ENCODE assay signal across 26 cellular contexts in the genomic region with DNA sequence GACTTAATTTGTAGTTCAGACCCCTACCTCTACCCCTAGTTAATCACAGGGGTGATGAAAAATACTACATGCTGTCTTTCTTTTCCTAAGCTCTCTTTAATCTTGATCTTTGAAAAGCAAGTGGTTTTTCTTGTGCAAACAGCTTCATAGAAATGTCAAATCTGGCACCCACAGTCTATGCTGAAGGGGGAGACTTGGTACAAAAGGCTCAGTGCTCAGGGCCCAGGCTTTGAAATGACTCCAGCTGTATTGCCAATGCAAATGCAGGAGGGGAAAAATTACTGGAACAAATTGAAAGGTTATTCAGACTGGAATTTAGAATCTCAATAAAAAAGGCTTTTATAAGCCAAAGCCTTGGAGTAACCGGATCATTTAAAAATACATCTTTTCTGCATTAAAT.
"Had no signal": no experiment of that assay in that cellular context is flagged by ENCODE, and none has a peak within 500 bp of the region (broad histone marks: within the 10 kb centered on the region; RNA-seq: fewer than 3 reads in every experiment).

No MANE protein-coding gene starts in this region.

- H3K27me3 Mint-ChIP-seq: activated B cell treated with CpG ODN at 0.5 μM for 24 hours; activated CD8-positive, alpha-beta T cell treated with anti-CD3 and anti-CD28 coated beads for 36 hours had no signal

- H3K9me3 Mint-ChIP-seq: activated B cell treated with CpG ODN at 0.5 μM for 24 hours; activated CD8-positive, alpha-beta T cell treated with anti-CD3 and anti-CD28 coated beads for 36 hours; activated T-cell treated with anti-CD3 and anti-CD28 coated beads, Interleukin-2, amount 50 U/mL, for 4 hours; nephron had no signal

- H3K4me1 Mint-ChIP-seq: activated B cell treated with CpG ODN at 0.5 μM for 24 hours; activated T-helper 17 cell treated with anti-CD3 and anti-CD28 coated beads, Interleukin-2, amount 50 U/mL, for 72 hours had no signal

- H3K9me3 ChIP-seq: breast epithelium, gastrocnemius medialis, left ventricle myocardium inferior, right lobe of liver, testis had no signal

- DNase-seq: activated B cell treated with CpG ODN at 0.5 μM for 24 hours; activated CD4-positive, alpha-beta T cell treated with anti-CD3 and anti-CD28 coated beads, Interleukin-2, amount 50 U/mL, for 1 hour; activated CD8-positive, alpha-beta T cell treated with anti-CD3 and anti-CD28 coated beads for 36 hours; activated gamma-delta T cell treated with Interleukin-2 at 50 U/mL for 16 hours; activated naive CD4-positive, alpha-beta T cell treated with anti-CD3 and anti-CD28 coated beads, Interleukin-2, amount 50 U/mL, for 16 hours; activated T-cell treated with anti-CD3 and anti-CD28 coated beads, Interleukin-2, amount 50 U/mL, for 4 hours; amniotic stem cell; central memory CD4-positive, alpha-beta T cell; dermis blood vessel endothelial cell; effector memory CD4-positive, alpha-beta T cell; erythroblast; gastrocnemius medialis; islet precursor cell; left ventricle myocardium inferior; posterior cingulate gyrus; right lobe of liver; stimulated activated CD4-positive, alpha-beta T cell treated with anti-CD3 and anti-CD28 coated beads, Interleukin-2, amount 100 ng/mL, for 48 hours; stimulated activated naive CD8-positive, alpha-beta T cell treated with anti-CD3 and anti-CD28 coated beads, Interleukin-15, Interleukin-2, amounts not matched to agents 100 U/mL and 50 U/mL, for 24 hours; T-helper 2 cell; testis; trophoblast cell had no signal

- H3K4me1 ChIP-seq: breast epithelium, gastrocnemius medialis, right lobe of liver, testis had no signal

- H3K4me3 ChIP-seq: breast epithelium, gastrocnemius medialis, hepatocyte, left ventricle myocardium inferior, lung, right lobe of liver, testis had no signal

- H3K27me3 ChIP-seq: breast epithelium, gastrocnemius medialis, hepatocyte, right lobe of liver, testis had no signal

- H3K27ac Mint-ChIP-seq: activated B cell treated with CpG ODN at 0.5 μM for 24 hours; activated CD8-positive, alpha-beta T cell treated with anti-CD3 and anti-CD28 coated beads for 36 hours; activated T-helper 17 cell treated with anti-CD3 and anti-CD28 coated beads, Interleukin-2, amount 50 U/mL, for 72 hours had no signal

- H3K4me3 Mint-ChIP-seq: activated B cell treated with CpG ODN at 0.5 μM for 24 hours; activated CD8-positive, alpha-beta T cell treated with anti-CD3 and anti-CD28 coated beads for 36 hours; activated T-cell treated with anti-CD3 and anti-CD28 coated beads, Interleukin-2, amount 50 U/mL, for 4 hours; activated T-helper 17 cell treated with anti-CD3 and anti-CD28 coated beads, Interleukin-2, amount 50 U/mL, for 72 hours; nephron had no signal

- H3K27ac ChIP-seq: breast epithelium, gastrocnemius medialis, hepatocyte, left ventricle myocardium inferior, right lobe of liver, testis had no signal

- ATAC-seq: activated CD8-positive, alpha-beta T cell treated with anti-CD3 and anti-CD28 coated beads for 36 hours; activated T-cell treated with anti-CD3 and anti-CD28 coated beads, Interleukin-2, amount 50 U/mL, for 4 hours; activated T-helper 17 cell treated with anti-CD3 and anti-CD28 coated beads, Interleukin-2, amount 50 U/mL, for 72 hours; gastrocnemius medialis; right lobe of liver; stimulated activated naive CD8-positive, alpha-beta T cell treated with anti-CD3 and anti-CD28 coated beads, Interleukin-15, Interleukin-2, amounts not matched to agents 100 U/mL and 50 U/mL, for 24 hours had no signal

- H3K36me3 ChIP-seq: breast epithelium, gastrocnemius medialis, left ventricle myocardium inferior, right lobe of liver had no signal
